8 cellular contexts compared by ENCODE assay signal in the genomic region with DNA sequence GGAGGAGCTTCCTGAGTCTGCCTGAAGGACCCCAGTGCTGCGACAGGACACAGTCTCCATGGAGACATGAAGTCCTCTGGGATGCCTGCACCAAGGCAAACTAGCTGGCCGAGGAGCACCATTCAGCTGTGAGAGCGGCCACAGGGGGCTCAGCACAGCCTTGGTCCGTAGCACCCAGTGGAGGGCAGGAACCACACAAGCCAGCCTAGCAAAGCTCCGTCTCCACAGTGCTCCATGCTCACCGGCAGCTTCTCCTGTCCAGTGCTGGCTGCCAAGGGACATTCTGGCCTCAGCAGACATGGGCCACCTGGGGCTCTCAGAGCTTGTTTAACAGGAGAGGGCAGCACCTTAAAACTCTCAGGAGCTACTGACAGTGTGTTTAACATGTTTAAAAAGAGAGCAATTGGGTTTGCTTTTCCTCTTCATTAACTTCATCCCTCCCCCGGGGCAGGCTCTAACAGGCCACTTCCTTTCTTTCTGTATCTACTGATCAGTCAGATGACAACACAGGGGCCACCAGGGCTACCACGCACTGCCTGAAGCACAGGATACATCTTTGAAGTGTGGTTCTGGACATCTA. TPM values are rescaled to one million over a fixed set of nuclear protein-coding genes. Genes with fewer than 3 reads are reported as not detected.
DNase-seq lines count a peak whose midpoint lies in the region; ATAC-seq and TF ChIP-seq lines count a peak whose summit lies in the region.

No MANE protein-coding gene starts in this region.

- H3K27ac ChIP-seq in CD4-positive, alpha-beta T cell (ENCODE audit: low read depth, low read length) = peak overlapping the region; percentile 27
- peak overlapping the region; percentile 39 for H3K27ac ChIP-seq in mesodermal cell (ENCODE audit: low read depth, low read length, severe bottlenecking)

- no peak overlapping the region for H3K4me3 ChIP-seq in mesodermal cell (ENCODE audit: extremely low read depth, insufficient read depth, low read length, poor library complexity, severe bottlenecking)

- DNase-seq in CD4-positive, alpha-beta T cell = no peak
- DNase-seq in activated B cell treated with CpG ODN at 0.5 μM for 24 hours = no peak
- no peak for DNase-seq in OCI-M2 (lab: John Stamatoyannopoulos, UW; ENCODE audit: unreplicated experiment)
- DNase-seq in progenitor cell of endocrine pancreas (ENCODE audit: low spot score, unreplicated experiment) = no peak

- 80 to 85% methylated on average over 8 of the region's 8 CpGs for whole genome bisulfite sequencing in mesodermal cell (ENCODE audit: insufficient coverage in 2 of 2), 2 experiments

- H3K36me3 Mint-ChIP-seq in CD4-positive, alpha-beta T cell (ENCODE audit: low read depth) = peaks cover 50% of the 10 kb centered on the region
- H3K36me3 Mint-ChIP-seq in activated B cell treated with CpG ODN at 0.5 μM for 24 hours (ENCODE audit: low read depth) = peaks cover 36% of the 10 kb centered on the region
- H3K36me3 Mint-ChIP-seq in progenitor cell of endocrine pancreas (ENCODE audit: insufficient read depth) = peaks cover 4% of the 10 kb centered on the region

- ATAC-seq in CD4-positive, alpha-beta T cell (ENCODE audit: poor library complexity) = no peak
- ATAC-seq in GM19023 (IDR thresholded peaks at IDR 0.05; ENCODE audit: unreplicated experiment) = peak; percentile 58
- ATAC-seq in HG03378 (IDR thresholded peaks at IDR 0.05; ENCODE audit: unreplicated experiment) = peak; percentile 84
- ATAC-seq in activated B cell treated with CpG ODN at 0.5 μM for 24 hours (ENCODE audit: low read depth) = peak; percentile 89
- no peak for ATAC-seq in HG02970 (IDR thresholded peaks at IDR 0.05; ENCODE audit: low FRiP score, unreplicated experiment)

- no peaks in the 10 kb centered on the region for H3K27me3 ChIP-seq in CD4-positive, alpha-beta T cell (ENCODE audit: control insufficient read depth, insufficient read depth, low read length)

- H3K36me3 ChIP-seq in mesodermal cell (ENCODE audit: control insufficient read depth, insufficient read depth, low read length) = no peaks in the 10 kb centered on the region

- H3K9me3 ChIP-seq in CD4-positive, alpha-beta T cell (ENCODE audit: control insufficient read depth, low read length) = no peaks in the 10 kb centered on the region
- H3K9me3 ChIP-seq in mesodermal cell (ENCODE audit: control insufficient read depth, low read length) = no peaks in the 10 kb centered on the region

- H3K4me3 Mint-ChIP-seq in CD4-positive, alpha-beta T cell = no peak overlapping the region
- H3K4me3 Mint-ChIP-seq in activated B cell treated with CpG ODN at 0.5 μM for 24 hours = peak overlapping the region; percentile 55
- no peak overlapping the region for H3K4me3 Mint-ChIP-seq in progenitor cell of endocrine pancreas (ENCODE audit: low read depth)

- H3K4me1 ChIP-seq in mesodermal cell (ENCODE audit: control insufficient read depth, insufficient read depth, low read length, poor library complexity, severe bottlenecking) = peaks cover 6% of the 10 kb centered on the region

- CTCF ChIA-PET in CD4-positive, alpha-beta T cell (lab: Charles Lee) = no interaction called here
- CTCF ChIA-PET in activated B cell treated with CpG ODN at 0.5 μM for 24 hours (lab: Charles Lee) = interaction anchor here (0.8 to 1.8 kb wide), 9 partner anchors 12 to 196 kb away, joined by 3 to 52 read pairs (median 4); no protein-coding TSS in a partner anchor

- H3K4me1 Mint-ChIP-seq in CD4-positive, alpha-beta T cell (ENCODE audit: low read depth) = peaks cover 32% of the 10 kb centered on the region
- H3K4me1 Mint-ChIP-seq in activated B cell treated with CpG ODN at 0.5 μM for 24 hours (peaks cover 28% of the 10 kb centered on the region), progenitor cell of endocrine pancreas (ENCODE audit: low read depth) (no peaks in the 10 kb centered on the region)

- POLR2A ChIA-PET in CD4-positive, alpha-beta T cell (lab: Charles Lee) = interaction anchor here (0.6 to 0.8 kb wide), 3 partner anchors 16 to 174 kb away, joined by 3 to 5 read pairs (median 4); no protein-coding TSS in a partner anchor
- POLR2A ChIA-PET in activated B cell treated with CpG ODN at 0.5 μM for 24 hours (lab: Charles Lee) = interaction anchor here (0.6 to 2.3 kb wide), 9 partner anchors 8 to 174 kb away, joined by 3 to 6 read pairs (median 4); no protein-coding TSS in a partner anchor

- peak overlapping the region; percentile 71 for H3K27ac Mint-ChIP-seq in CD4-positive, alpha-beta T cell
- peak overlapping the region; percentile 89 for H3K27ac Mint-ChIP-seq in activated B cell treated with CpG ODN at 0.5 μM for 24 hours
- no peak overlapping the region for H3K27ac Mint-ChIP-seq in progenitor cell of endocrine pancreas

- intact Hi-C loops in CD4-positive, alpha-beta T cell (cut with DNase I, micrococcal nuclease) = loop anchor here in 1 of 2 experiments (1.0 kb wide), 1 partner anchor 168 kb away; no protein-coding TSS in a partner anchor
- intact Hi-C loops in activated B cell treated with CpG ODN at 0.5 μM for 24 hours (cut with micrococcal nuclease) = loop anchor here (1.0 to 5.0 kb wide), 2 partner anchors 52 to 174 kb away; no protein-coding TSS in a partner anchor

- no peaks in the 10 kb centered on the region for H3K9me3 Mint-ChIP-seq in CD4-positive, alpha-beta T cell
- H3K9me3 Mint-ChIP-seq in activated B cell treated with CpG ODN at 0.5 μM for 24 hours = no peaks in the 10 kb centered on the region
- no peaks in the 10 kb centered on the region for H3K9me3 Mint-ChIP-seq in progenitor cell of endocrine pancreas (ENCODE audit: low read depth)

- TF ChIP-seq CTCF in CD4-positive, alpha-beta T cell (IDR thresholded peaks at IDR 0.05) = no peak
- TF ChIP-seq CTCF in activated B cell treated with CpG ODN at 0.5 μM for 24 hours (IDR thresholded peaks at IDR 0.05) (no peak), progenitor cell of endocrine pancreas (IDR thresholded peaks at IDR 0.05; ENCODE audit: unreplicated experiment) (no peak)

- no peaks in the 10 kb centered on the region for H3K27me3 Mint-ChIP-seq in CD4-positive, alpha-beta T cell
- H3K27me3 Mint-ChIP-seq in activated B cell treated with CpG ODN at 0.5 μM for 24 hours = no peaks in the 10 kb centered on the region
- no peaks in the 10 kb centered on the region for H3K27me3 Mint-ChIP-seq in progenitor cell of endocrine pancreas

RNA-seq across cellular contexts. Expression of a gene that starts 57.0 kb away (rescaled TPM):
- 100 to 1,000 TPM; 109 to 112 TPM for total RNA-seq in CD4-positive, alpha-beta T cell
- total RNA-seq in activated B cell treated with CpG ODN at 0.5 μM for 24 hours (81.5 and 97.1 TPM in 2 replicates), progenitor cell of endocrine pancreas (73.5 and 75.7 TPM in 2 replicates)
- 34.5 TPM for polyA plus RNA-seq in mesodermal cell (2013, experiment 1 of 2)
- 35.6 TPM for polyA plus RNA-seq in mesodermal cell (2013, experiment 2 of 2)

Comparison
In these comparisons a context has a peak if more than half of its experiments do, and no peak if none do; other contexts are left out.
1. ATAC-seq: peak in GM19023 (single experiment), HG03378 (single experiment) and activated B cell treated with CpG ODN at 0.5 μM for 24 hours (single experiment); none in CD4-positive, alpha-beta T cell (single experiment) and HG02970 (single experiment).